Comparison of ENCODE assay signal across 8 cellular contexts in genomic region chr14:89504602-89505320, GRCh38.
DNase-seq lines count a peak whose midpoint lies in the region; ATAC-seq and TF ChIP-seq lines count a peak whose summit lies in the region.

No MANE protein-coding gene starts in this region.

- in situ Hi-C loops in KBM-7 (cut with MboI; ENCODE audit: low pct_unique_long_range_greater_than_20kb, low sequenced_read_pairs): no loop called here

- peaks cover 8% of the 10 kb centered on the region for H3K4me1 ChIP-seq in DND-41 (ENCODE audit: insufficient read depth, low read length)

- H3K36me3 Mint-ChIP-seq in central memory CD8-positive, alpha-beta T cell (ENCODE audit: insufficient read depth): peaks cover 11% of the 10 kb centered on the region
- H3K36me3 Mint-ChIP-seq in stimulated activated naive B cell treated with anti-CD40 and anti-IgM and Interleukin-4, amounts not matched to agents 10 μg/mL and 1 μg/mL and 100 μg/mL, for 72 hours: peaks cover 11 to 32% of the 10 kb centered on the region in 2 donors
- H3K36me3 Mint-ChIP-seq in progenitor cell of endocrine pancreas (ENCODE audit: insufficient read depth): no peaks in the 10 kb centered on the region

- H3K79me2 ChIP-seq in DND-41 (ENCODE audit: insufficient read depth, low read length): peaks cover 12% of the 10 kb centered on the region; the same call in 1 of the 2 replicates

- TF ChIP-seq CTCF in DND-41 (IDR thresholded peaks at IDR 0.05; ENCODE audit: borderline replicate concordance, extremely low read depth, low read length, poor library complexity, severe bottlenecking) (no peak), progenitor cell of endocrine pancreas (IDR thresholded peaks at IDR 0.05; ENCODE audit: unreplicated experiment) (no peak)

- peaks cover 8% of the 10 kb centered on the region; the same call in 1 of the 2 replicates for H3K36me3 ChIP-seq in DND-41 (ENCODE audit: insufficient read depth, low read length)

- ATAC-seq in DND-41 (ENCODE audit: insufficient read depth, low read depth) (peak; percentile 87), GM19468 (IDR thresholded peaks at IDR 0.05; ENCODE audit: extremely low read depth, unreplicated experiment) (peak; percentile 47)
- peak; percentile 58 for ATAC-seq in central memory CD8-positive, alpha-beta T cell (replicated peaks; ENCODE audit: extremely low read depth, poor library complexity, severe bottlenecking)
- peak; percentile 78 to 82 for ATAC-seq in stimulated activated naive B cell treated with anti-CD40 and anti-IgM and Interleukin-4, amounts not matched to agents 10 μg/mL and 1 μg/mL and 100 μg/mL, for 72 hours (replicated peaks)

- no peak overlapping the region for H3K9ac ChIP-seq in DND-41 (ENCODE audit: low read depth, low read length)

- H3K9me3 Mint-ChIP-seq in central memory CD8-positive, alpha-beta T cell: no peaks in the 10 kb centered on the region
- H3K9me3 Mint-ChIP-seq in stimulated activated naive B cell treated with anti-CD40 and anti-IgM and Interleukin-4, amounts not matched to agents 10 μg/mL and 1 μg/mL and 100 μg/mL, for 72 hours: no peaks in the 10 kb centered on the region
- no peaks in the 10 kb centered on the region for H3K9me3 Mint-ChIP-seq in progenitor cell of endocrine pancreas (ENCODE audit: low read depth)

- H3K4me3 ChIP-seq in DND-41 (ENCODE audit: low read depth in 1 of 2, low read length in 2 of 2): no peak overlapping the region

- peaks cover 42% of the 10 kb centered on the region for H3K4me1 Mint-ChIP-seq in central memory CD8-positive, alpha-beta T cell
- peaks cover 38 to 57% of the 10 kb centered on the region in 2 donors for H3K4me1 Mint-ChIP-seq in stimulated activated naive B cell treated with anti-CD40 and anti-IgM and Interleukin-4, amounts not matched to agents 10 μg/mL and 1 μg/mL and 100 μg/mL, for 72 hours
- peaks cover 8% of the 10 kb centered on the region for H3K4me1 Mint-ChIP-seq in progenitor cell of endocrine pancreas (ENCODE audit: low read depth)

- no peaks in the 10 kb centered on the region for H3K9me3 ChIP-seq in DND-41 (ENCODE audit: insufficient read depth, low read length, severe bottlenecking)

- H4K20me1 ChIP-seq in DND-41 (ENCODE audit: insufficient read depth, low read length): peaks cover 7% of the 10 kb centered on the region

- no peak overlapping the region for H3K4me3 Mint-ChIP-seq in central memory CD8-positive, alpha-beta T cell
- peak overlapping the region in 1 of 2 donors; percentile 14 for H3K4me3 Mint-ChIP-seq in stimulated activated naive B cell treated with anti-CD40 and anti-IgM and Interleukin-4, amounts not matched to agents 10 μg/mL and 1 μg/mL and 100 μg/mL, for 72 hours
- no peak overlapping the region for H3K4me3 Mint-ChIP-seq in progenitor cell of endocrine pancreas (ENCODE audit: low read depth)

- no peak overlapping the region for H3K27ac ChIP-seq in DND-41 (ENCODE audit: low read length)

- H3K4me2 ChIP-seq in DND-41 (ENCODE audit: insufficient read depth, low read length): no peak overlapping the region

- H3K27me3 Mint-ChIP-seq in central memory CD8-positive, alpha-beta T cell: no peaks in the 10 kb centered on the region
- H3K27me3 Mint-ChIP-seq in stimulated activated naive B cell treated with anti-CD40 and anti-IgM and Interleukin-4, amounts not matched to agents 10 μg/mL and 1 μg/mL and 100 μg/mL, for 72 hours: no peaks in the 10 kb centered on the region
- peaks cover 4% of the 10 kb centered on the region for H3K27me3 Mint-ChIP-seq in progenitor cell of endocrine pancreas

- DNase-seq in DND-41 (peak; percentile 46), KBM-7 (peak; percentile 89), NCI-H82 (lab: John Stamatoyannopoulos, UW) (no peak), progenitor cell of endocrine pancreas (ENCODE audit: low spot score, unreplicated experiment) (no peak)
- DNase-seq in central memory CD8-positive, alpha-beta T cell (ENCODE audit: low spot score in 2 of 2): peak in 1 of 2 donors; percentile 11
- peak; percentile 50 for DNase-seq in stimulated activated naive B cell treated with anti-CD40 and anti-IgM and Interleukin-4, amounts not matched to agents 10 μg/mL and 1 μg/mL and 100 μg/mL, for 72 hours
- DNase-seq in effector CD4-positive, alpha-beta T cell: no peak

- no peak overlapping the region for H2AFZ ChIP-seq in DND-41 (ENCODE audit: low read depth, low read length)

- peak overlapping the region; percentile 4 for H3K27ac Mint-ChIP-seq in central memory CD8-positive, alpha-beta T cell (ENCODE audit: low read depth)
- peak overlapping the region; percentile 11 for H3K27ac Mint-ChIP-seq in stimulated activated naive B cell treated with anti-CD40 and anti-IgM and Interleukin-4, amounts not matched to agents 10 μg/mL and 1 μg/mL and 100 μg/mL, for 72 hours
- no peak overlapping the region for H3K27ac Mint-ChIP-seq in progenitor cell of endocrine pancreas

- H3K27me3 ChIP-seq in DND-41 (ENCODE audit: insufficient read depth, low read length, poor library complexity): no peaks in the 10 kb centered on the region

Comparison
In these comparisons a context has a peak if more than half of its experiments do, and no peak if none do; other contexts are left out.
1. DNase-seq: peak in DND-41 (single experiment), KBM-7 (single experiment) and stimulated activated naive B cell treated with anti-CD40 and anti-IgM and Interleukin-4, amounts not matched to agents 10 μg/mL and 1 μg/mL and 100 μg/mL, for 72 hours (single experiment); none in NCI-H82 (single experiment), effector CD4-positive, alpha-beta T cell (single experiment) and progenitor cell of endocrine pancreas (single experiment).
2. Peak in every context shown above with its lines, with median percentiles within 50 percentile points of each other: ATAC-seq.